10 cellular contexts compared by ENCODE assay signal in genomic region chrX:1679238-1679637, GRCh38.
A peak's percentile ranks its signal among the peaks of the same experiment; 100 is the strongest.
DNase-seq lines count a peak whose midpoint lies in the region; ATAC-seq and TF ChIP-seq lines count a peak whose summit lies in the region.
"Had no signal": no experiment of that assay in that cellular context is flagged by ENCODE, and none has a peak within 500 bp of the region (broad histone marks: within the 10 kb centered on the region; RNA-seq: fewer than 3 reads in every experiment).

No MANE protein-coding gene starts in this region.

- POLR2A ChIA-PET in CD4-positive, alpha-beta memory T cell (lab: Charles Lee; ENCODE audit: partially characterized antibody), result no interaction called here
- POLR2A ChIA-PET in WTC11 (lab: Charles Lee), result no interaction called here

- H3K27ac Mint-ChIP-seq in CD4-positive, alpha-beta memory T cell, result peak overlapping the region in 6 of 7 donors; percentile 31 to 82 (median 74)
- peak overlapping the region; percentile 32 for H3K27ac Mint-ChIP-seq in WTC11

- H3K36me3 ChIP-seq in CD4-positive, alpha-beta memory T cell (ENCODE audit: insufficient read depth, low read length), result no peaks in the 10 kb centered on the region

- peaks cover 5 to 6% of the 10 kb centered on the region in 2 donors for H3K36me3 Mint-ChIP-seq in CD4-positive, alpha-beta memory T cell
- no peaks in the 10 kb centered on the region for H3K36me3 Mint-ChIP-seq in WTC11

- no peaks in the 10 kb centered on the region for H3K9me3 ChIP-seq in CD4-positive, alpha-beta memory T cell (ENCODE audit: control insufficient read depth in 1 of 2, low read length in 2 of 2)

- peaks cover 0 to 10% (median 0%) of the 10 kb centered on the region in 8 donors for H3K9me3 Mint-ChIP-seq in CD4-positive, alpha-beta memory T cell
- H3K9me3 Mint-ChIP-seq in WTC11, result peaks cover 9% of the 10 kb centered on the region

- peaks cover 12 to 41% (median 26%) of the 10 kb centered on the region in 4 donors for H3K4me1 Mint-ChIP-seq in CD4-positive, alpha-beta memory T cell
- H3K4me1 Mint-ChIP-seq in WTC11, result peaks cover 35% of the 10 kb centered on the region

- H3K4me3 Mint-ChIP-seq in CD4-positive, alpha-beta memory T cell, result no peak overlapping the region
- H3K4me3 Mint-ChIP-seq in WTC11, result peak overlapping the region; percentile 25
- H3K4me3 Mint-ChIP-seq: T-helper 1 cell treated with Interleukin-12 subunit alpha and Interleukin-12 subunit beta and Interleukin-4 antibody, amounts not matched to agents 30 μg/mL and 1 μg/mL, for 36 hours had no signal

- H3K4me1 ChIP-seq in CD4-positive, alpha-beta memory T cell (ENCODE audit: insufficient read depth, low read length), result peaks cover 9% of the 10 kb centered on the region

- intact Hi-C loops in CD4-positive, alpha-beta memory T cell (cut with micrococcal nuclease), result no loop called here

- CTCF ChIA-PET in CD4-positive, alpha-beta memory T cell (lab: Charles Lee; ENCODE audit: partially characterized antibody), result no interaction called here
- CTCF ChIA-PET in WTC11 (lab: Charles Lee), result no interaction called here

- peak in 2 of 5 donors; percentile 27 to 58 for DNase-seq in CD4-positive, alpha-beta memory T cell
- no peak for DNase-seq in WTC11 (ENCODE audit: low spot score)
- peak; percentile 25 for DNase-seq in glomerular visceral epithelial cell (ENCODE audit: extremely low spot score)
- no peak for DNase-seq in omental fat pad (ENCODE audit: low spot score)
- DNase-seq in NK-92 treated with Interleukin-12 subunit alpha and Interleukin-12 subunit beta, amount 100 ng/mL, for 24 hours (lab: John Stamatoyannopoulos, UW), result no peak
- DNase-seq in activated gamma-delta T cell (lab: John Stamatoyannopoulos, UW), result no peak
- DNase-seq: KG1 had no signal

- no peaks in the 10 kb centered on the region for H3K27me3 Mint-ChIP-seq in CD4-positive, alpha-beta memory T cell
- H3K27me3 Mint-ChIP-seq in WTC11 (ENCODE audit: low read depth), result peaks cover 6% of the 10 kb centered on the region

- H3K27ac ChIP-seq in CD4-positive, alpha-beta memory T cell (ENCODE audit: low read depth, low read length), result no peak overlapping the region

- H3K27me3 ChIP-seq in CD4-positive, alpha-beta memory T cell (ENCODE audit: insufficient read depth, low read length), result no peaks in the 10 kb centered on the region

- ATAC-seq in GM21723 (IDR thresholded peaks at IDR 0.05; ENCODE audit: unreplicated experiment), result peak; percentile 48
- ATAC-seq in WTC11, result peak; percentile 17; the same call in 1 of the 2 replicates
- no peak for ATAC-seq in GM18498 (IDR thresholded peaks at IDR 0.05; ENCODE audit: unreplicated experiment)
- ATAC-seq in omental fat pad (ENCODE audit: low FRiP score), result no peak

- H3K4me3 ChIP-seq in CD4-positive, alpha-beta memory T cell (ENCODE audit: low read length in 2 of 2), result no peak overlapping the region

- TF ChIP-seq CTCF in WTC11 (IDR thresholded peaks at IDR 0.05) (no peak), omental fat pad (IDR thresholded peaks at IDR 0.05) (no peak)

TF ChIP-seq in WTC11, 78 proteins besides CTCF, POLR2A, EP300 and RAD21:
- TF ChIP-seq FOXK1 (CRISPR knock-in tag; IDR thresholded peaks at IDR 0.05) (no peak), ERG (CRISPR knock-in tag; IDR thresholded peaks at IDR 0.05) (no peak), HMGXB4 (CRISPR knock-in tag; IDR thresholded peaks at IDR 0.05) (no peak), TCF7 (CRISPR knock-in tag; IDR thresholded peaks at IDR 0.05; ENCODE audit: low read depth) (no peak), ZNF396 (CRISPR knock-in tag; IDR thresholded peaks at IDR 0.05; ENCODE audit: borderline replicate concordance) (no peak), CDX4 (CRISPR knock-in tag; IDR thresholded peaks at IDR 0.05; ENCODE audit: borderline replicate concordance) (no peak), FOXP4 (CRISPR knock-in tag; IDR thresholded peaks at IDR 0.05) (no peak), MYBL2 (CRISPR knock-in tag; IDR thresholded peaks at IDR 0.05) (no peak), NR3C1 (CRISPR knock-in tag; conservative IDR thresholded peaks at IDR 0.05; ENCODE audit: low read depth) (no peak), NFATC4 (CRISPR knock-in tag; IDR thresholded peaks at IDR 0.05) (no peak), MAX (CRISPR knock-in tag; IDR thresholded peaks at IDR 0.05) (no peak), RORB (CRISPR knock-in tag; IDR thresholded peaks at IDR 0.05) (no peak)
TF ChIP-seq in WTC11: peak in this region for 0.

Comparison
In these comparisons a context has a peak if more than half of its experiments do, and no peak if none do; other contexts are left out.
1. ATAC-seq: peak in GM21723 (single experiment) and WTC11 (single experiment); none in GM18498 (single experiment) and omental fat pad (single experiment).